Comparison of ENCODE assay signal across 22 cellular contexts in genomic region chr11:433641-434040, GRCh38. TPM values are rescaled to one million over a fixed set of nuclear protein-coding genes. Genes with fewer than 3 reads are reported as not detected.
"Had no signal": no experiment of that assay in that cellular context is flagged by ENCODE, and none has a peak within 500 bp of the region (broad histone marks: within the 10 kb centered on the region; RNA-seq: fewer than 3 reads in every experiment).

No MANE protein-coding gene starts in this region.

- H3K27me3 ChIP-seq: ascending aorta, body of pancreas, MG63, SJCRH30 had no signal

- H3K4me1 ChIP-seq: ascending aorta, body of pancreas, SJCRH30 had no signal

- H3K9me3 ChIP-seq: ascending aorta, body of pancreas, MG63, SJCRH30 had no signal

- DNase-seq: activated CD4-positive, alpha-beta T cell treated with anti-CD3 and anti-CD28 coated beads for 4 hours; activated CD4-positive, alpha-beta T cell treated with anti-CD3 and anti-CD28 coated beads, Interleukin-2, amount 50 U/mL, for 4 hours; activated CD8-positive, alpha-beta memory T cell treated with anti-CD3 and anti-CD28 coated beads, Interleukin-2, amount 50 U/mL, for 48 hours; activated CD8-positive, alpha-beta T cell treated with anti-CD3 and anti-CD28 coated beads, Interleukin-2, amount 10 ng/mL, durations not matched to agents 7 days and 5 days; activated naive CD8-positive, alpha-beta T cell treated with anti-CD3 and anti-CD28 coated beads, Interleukin-2, amount 50 U/mL, for 24 hours; activated T-cell treated with anti-CD3 and anti-CD28 coated beads, Interleukin-2, amount 50 U/mL, for 1 hour; amniotic stem cell; body of pancreas; MG63; MV-4-11; NCI-H1092 treated with DMSO at 0.1 percent for 48 hours; NCI-H1436; NCI-H1694 treated with DMSO at 0.1 percent for 48 hours; NCI-H2029 treated with DMSO at 0.1 percent for 48 hours; NCI-H345; NCI-H510A treated with DMSO at 0.1 percent for 48 hours; NCI-H69; NK-92 treated with Interleukin-12 subunit alpha and Interleukin-12 subunit beta, amount 100 ng/mL, for 24 hours; SJCRH30 had no signal

- H3K4me3 ChIP-seq: ascending aorta, body of pancreas, MG63, SJCRH30 had no signal

- H3K27ac ChIP-seq: ascending aorta, body of pancreas, SJCRH30 had no signal

- H3K36me3 ChIP-seq: ascending aorta, MG63, SJCRH30 had no signal

- ATAC-seq: activated CD4-positive, CD25-positive, alpha-beta regulatory T cell treated with anti-CD3 and anti-CD28 coated beads, Interleukin-2, amount 50 U/mL, for 24 hours; activated CD8-positive, alpha-beta T cell treated with anti-CD3 and anti-CD28 coated beads, Interleukin-2, amount 10 ng/mL, durations not matched to agents 7 days and 5 days; activated naive CD4-positive, alpha-beta T cell treated with anti-CD3 and anti-CD28 coated beads, Interleukin-2, amount 50 U/mL, for 72 hours; activated naive CD8-positive, alpha-beta T cell treated with anti-CD3 and anti-CD28 coated beads, Interleukin-2, amount 50 U/mL, for 24 hours; body of pancreas had no signal

RNA-seq across cellular contexts. Expression of gene SIGIRR, which starts 18.8 kb away (rescaled TPM):
- total RNA-seq: SJCRH30 had no signal

RNA-seq across cellular contexts. Expression of gene PKP3, which starts 39.6 kb away (rescaled TPM):
- total RNA-seq: ascending aorta, SJCRH30 had no signal
